Comparison of ENCODE assay signal across 19 cellular contexts in genomic region chr17:29045734-29046133, GRCh38. TPM values are rescaled to one million over a fixed set of nuclear protein-coding genes. Genes with fewer than 3 reads are reported as not detected.
DNase-seq lines count a peak whose midpoint lies in the region; ATAC-seq and TF ChIP-seq lines count a peak whose summit lies in the region.
"Had no signal": no experiment of that assay in that cellular context is flagged by ENCODE, and none has a peak within 500 bp of the region (broad histone marks: within the 10 kb centered on the region; RNA-seq: fewer than 3 reads in every experiment).

No MANE protein-coding gene starts in this region.

- H3K4me3 Mint-ChIP-seq in stimulated activated naive CD8-positive, alpha-beta T cell treated with anti-CD3 and anti-CD28 coated beads, Interleukin-15, Interleukin-2, amounts not matched to agents 100 ng/mL and 50 ng/mL, for 24 hours, result no peak overlapping the region
- H3K4me3 Mint-ChIP-seq in type B pancreatic cell (peak overlapping the region; percentile 37), H9 (no peak overlapping the region)
- H3K4me3 Mint-ChIP-seq: CD8-positive, alpha-beta T cell had no signal

- H3K9me3 Mint-ChIP-seq in stimulated activated naive CD8-positive, alpha-beta T cell treated with anti-CD3 and anti-CD28 coated beads, Interleukin-15, Interleukin-2, amounts not matched to agents 100 ng/mL and 50 ng/mL, for 24 hours, result no peaks in the 10 kb centered on the region
- no peaks in the 10 kb centered on the region for H3K9me3 Mint-ChIP-seq in type B pancreatic cell
- H3K9me3 Mint-ChIP-seq in H9, result no peaks in the 10 kb centered on the region
- H3K9me3 Mint-ChIP-seq: CD8-positive, alpha-beta T cell had no signal

- H2AFZ ChIP-seq in H9 (ENCODE audit: low read length), result no peak overlapping the region

- H3K79me2 ChIP-seq in mesendoderm (ENCODE audit: control insufficient read depth, insufficient read depth, low read length) (no peaks in the 10 kb centered on the region), H9 (ENCODE audit: insufficient read depth, low read length) (no peaks in the 10 kb centered on the region; the same call in 1 of the 2 replicates)

- H3K27ac Mint-ChIP-seq in stimulated activated naive CD8-positive, alpha-beta T cell treated with anti-CD3 and anti-CD28 coated beads, Interleukin-15, Interleukin-2, amounts not matched to agents 100 ng/mL and 50 ng/mL, for 24 hours, result peak overlapping the region; percentile 49
- H3K27ac Mint-ChIP-seq in type B pancreatic cell, result no peak overlapping the region
- H3K27ac Mint-ChIP-seq in H9, result peak overlapping the region in 1 of 3 experiments; percentile 81; a peak in 1 of 7 replicates
- H3K27ac Mint-ChIP-seq: CD8-positive, alpha-beta T cell had no signal

- no peak overlapping the region for H3T11ph ChIP-seq in H9 (ENCODE audit: low read length)

- TF ChIP-seq CTCF in type B pancreatic cell (conservative IDR thresholded peaks at IDR 0.05) (no peak), H9 (conservative IDR thresholded peaks at IDR 0.05) (no peak)

- H3K14ac ChIP-seq in H9 (ENCODE audit: insufficient read depth, low read length), result no peak overlapping the region

- H3K27ac ChIP-seq in mesendoderm (ENCODE audit: low read depth, low read length) (no peak overlapping the region), H9 (ENCODE audit: insufficient read length, low read depth, low read length) (no peak overlapping the region)

- no peaks in the 10 kb centered on the region for H3K27me3 ChIP-seq in mesendoderm (ENCODE audit: insufficient read depth, low read length, poor library complexity)
- H3K27me3 ChIP-seq in H9 (ENCODE audit: insufficient read depth, low read length), result no peaks in the 10 kb centered on the region
- H3K27me3 ChIP-seq: BE2C, MG63 had no signal

- H3K23ac ChIP-seq in mesendoderm (ENCODE audit: low read length), result no peak overlapping the region
- no peak overlapping the region for H3K23ac ChIP-seq in H9 (ENCODE audit: insufficient read length, low read depth, low read length)

- H2BK120ac ChIP-seq in mesendoderm (ENCODE audit: low read depth, low read length) (no peak overlapping the region), H9 (ENCODE audit: low read depth, low read length, poor library complexity, severe bottlenecking) (no peak overlapping the region)

- H3K79me1 ChIP-seq in mesendoderm (ENCODE audit: low read length) (no peaks in the 10 kb centered on the region), H9 (ENCODE audit: insufficient read depth, low read depth, low read length, poor library complexity, severe bottlenecking) (no peaks in the 10 kb centered on the region)

- H4K91ac ChIP-seq in H9 (ENCODE audit: insufficient read length, low read depth, low read length), result no peak overlapping the region

- no peaks in the 10 kb centered on the region for H3K36me3 Mint-ChIP-seq in stimulated activated naive CD8-positive, alpha-beta T cell treated with anti-CD3 and anti-CD28 coated beads, Interleukin-15, Interleukin-2, amounts not matched to agents 100 ng/mL and 50 ng/mL, for 24 hours (ENCODE audit: low read depth)
- H3K36me3 Mint-ChIP-seq in type B pancreatic cell (no peaks in the 10 kb centered on the region), H9 (ENCODE audit: insufficient read depth in 1 of 3, low read depth in 3 of 3) (peaks cover 6 to 21% (median 19%) of the 10 kb centered on the region in 3 experiments; a peak in 6 of 7 replicates)
- H3K36me3 Mint-ChIP-seq: CD8-positive, alpha-beta T cell had no signal

- no CpG with 5 or more reads among the region's 2 CpGs for WGBS in mesendoderm (ENCODE audit: extremely low coverage, insufficient coverage, low lambda C conversion rate)
- no CpG with 5 or more reads among the region's 2 CpGs for WGBS in H9 (ENCODE audit: extremely low coverage, insufficient read length, low lambda C conversion rate)

- H3K56ac ChIP-seq in mesendoderm (ENCODE audit: low read length), result peak overlapping the region; percentile 54
- no peak overlapping the region for H3K56ac ChIP-seq in H9 (ENCODE audit: insufficient read length, low read depth, low read length)

- H3K4me2 ChIP-seq in mesendoderm (ENCODE audit: low read length) (no peak overlapping the region), H9 (ENCODE audit: insufficient read depth, insufficient read length, low read length) (no peak overlapping the region)

- H3K27me3 Mint-ChIP-seq in stimulated activated naive CD8-positive, alpha-beta T cell treated with anti-CD3 and anti-CD28 coated beads, Interleukin-15, Interleukin-2, amounts not matched to agents 100 ng/mL and 50 ng/mL, for 24 hours, result peaks cover 3% of the 10 kb centered on the region
- H3K27me3 Mint-ChIP-seq in type B pancreatic cell, result peaks cover 50% of the 10 kb centered on the region
- H3K27me3 Mint-ChIP-seq in H9 (ENCODE audit: low read depth), result no peaks in the 10 kb centered on the region

- no peak overlapping the region for H2BK12ac ChIP-seq in H9 (ENCODE audit: insufficient read length, low read depth, low read length)

- no peak overlapping the region for H3K9ac ChIP-seq in mesendoderm (ENCODE audit: low read length)
- H3K9ac ChIP-seq in H9 (ENCODE audit: extremely low read depth, insufficient read length, low read length), result no peak overlapping the region

- no peak overlapping the region for H2BK5ac ChIP-seq in mesendoderm (ENCODE audit: low read length)
- H2BK5ac ChIP-seq in H9 (ENCODE audit: insufficient read length, low read length), result no peak overlapping the region

- H4K5ac ChIP-seq in mesendoderm (ENCODE audit: low read length) (no peak overlapping the region), H9 (ENCODE audit: insufficient read length, low read depth, low read length) (no peak overlapping the region)

- no peak for ATAC-seq in stimulated activated naive CD8-positive, alpha-beta T cell treated with anti-CD3 and anti-CD28 coated beads, Interleukin-15, Interleukin-2, amounts not matched to agents 100 U/mL and 50 U/mL, for 24 hours
- no peak for ATAC-seq in HG02973 (IDR thresholded peaks at IDR 0.05; ENCODE audit: unreplicated experiment)
- ATAC-seq: CD8-positive, alpha-beta T cell had no signal

- no peak overlapping the region for H2BK20ac ChIP-seq in H9 (ENCODE audit: low read depth, low read length, poor library complexity, severe bottlenecking)

- H2BK15ac ChIP-seq in mesendoderm (replicated peaks; ENCODE audit: low read depth) (no peak overlapping the region), H9 (ENCODE audit: low read depth, low read length) (no peak overlapping the region)

- peaks cover 20% of the 10 kb centered on the region for H3K4me1 ChIP-seq in mesendoderm (ENCODE audit: control insufficient read depth, low read depth, low read length)
- peaks cover 17% of the 10 kb centered on the region for H3K4me1 ChIP-seq in H9 (ENCODE audit: insufficient read depth, low read length)

- peaks cover 6% of the 10 kb centered on the region for H3K23me2 ChIP-seq in H9 (ENCODE audit: insufficient read length, low read depth, low read length, poor library complexity, severe bottlenecking)

- peak overlapping the region; percentile 62 for H3K4ac ChIP-seq in mesendoderm (ENCODE audit: low read depth, low read length)
- no peak overlapping the region for H3K4ac ChIP-seq in H9 (ENCODE audit: low read depth, low read length)

- H2AK5ac ChIP-seq in mesendoderm (ENCODE audit: low read length) (no peak overlapping the region), H9 (ENCODE audit: insufficient read length, low read length) (no peak overlapping the region)

- peaks cover 21% of the 10 kb centered on the region for H3K4me1 Mint-ChIP-seq in stimulated activated naive CD8-positive, alpha-beta T cell treated with anti-CD3 and anti-CD28 coated beads, Interleukin-15, Interleukin-2, amounts not matched to agents 100 ng/mL and 50 ng/mL, for 24 hours (ENCODE audit: low read depth)
- H3K4me1 Mint-ChIP-seq in type B pancreatic cell (ENCODE audit: unreplicated experiment), result peaks cover 56% of the 10 kb centered on the region
- peaks cover 55 to 56% of the 10 kb centered on the region in 2 experiments for H3K4me1 Mint-ChIP-seq in H9

- H4K8ac ChIP-seq in mesendoderm (ENCODE audit: low read depth, low read length) (no peak overlapping the region), H9 (replicated peaks; ENCODE audit: insufficient read length, low read depth, low read length) (no peak overlapping the region)

- H3K36me3 ChIP-seq in mesendoderm (ENCODE audit: control insufficient read depth, insufficient read depth, low read length), result no peaks in the 10 kb centered on the region
- H3K36me3 ChIP-seq: BE2C, MG63 had no signal

- H4K20me1 ChIP-seq in H9 (ENCODE audit: control insufficient read depth, insufficient read depth, insufficient read length), result no peaks in the 10 kb centered on the region

- H3K18ac ChIP-seq in mesendoderm (ENCODE audit: low read length), result peak overlapping the region; percentile 56
- no peak overlapping the region for H3K18ac ChIP-seq in H9 (ENCODE audit: insufficient read length, low read depth, low read length)

- no peak overlapping the region for H3K4me3 ChIP-seq in mesendoderm (ENCODE audit: low read length)
- H3K4me3 ChIP-seq: MG63 had no signal

- DNase-seq in stimulated activated naive CD8-positive, alpha-beta T cell treated with anti-CD3 and anti-CD28 coated beads, Interleukin-15, Interleukin-2, amounts not matched to agents 100 U/mL and 50 U/mL, for 24 hours, result no peak
- DNase-seq in amniotic epithelial cell (ENCODE audit: low read depth), result peak; percentile 42
- no peak for DNase-seq in mesendoderm
- no peak for DNase-seq in type B pancreatic cell (ENCODE audit: extremely low spot score, unreplicated experiment)
- no peak for DNase-seq in NCI-H1694 (lab: John Stamatoyannopoulos, UW)
- DNase-seq in H9, result no peak
- DNase-seq: 8988T; BE2C; CD8-positive, alpha-beta T cell; DMS79 treated with DMSO at 0.1 percent for 48 hours; MG63; NCI-H187 treated with DMSO at 0.1 percent for 48 hours; NCI-H2171; NCI-H446 treated with DMSO at 0.1 percent for 48 hours; NCI-H774 had no signal

- H3K9me3 ChIP-seq in H9 (ENCODE audit: control insufficient read depth, low read depth, low read length), result no peaks in the 10 kb centered on the region
- H3K9me3 ChIP-seq: BE2C, MG63 had no signal

RNA-seq across cellular contexts. Expression of gene PIPOX, which starts 2.8 kb away (rescaled TPM):
- 10.3 TPM for polyA plus RNA-seq in mesendoderm (2013, experiment 1 of 2)
- 10.9 TPM for polyA plus RNA-seq in mesendoderm (2013, experiment 2 of 2)
- total RNA-seq in type B pancreatic cell (ENCODE audit: low replicate concordance), result 3.1 and 3.8 TPM in 2 replicates
- 26.8 and 30.1 TPM in 2 replicates for total RNA-seq in H9 (2021)
- total RNA-seq: G401 had no signal

RNA-seq across cellular contexts. Expression of gene SEZ6, which starts 39.9 kb away (rescaled TPM):
- 0.31 TPM for polyA plus RNA-seq in mesendoderm (2013, experiment 1 of 2)
- polyA plus RNA-seq in mesendoderm (2013, experiment 2 of 2), result 0.36 TPM
- total RNA-seq in type B pancreatic cell (ENCODE audit: low replicate concordance) (6.9 and 11.5 TPM in 2 replicates), H9 (2021) (1.8 and 2.8 TPM in 2 replicates)
- total RNA-seq: G401, SK-MEL-5 had no signal
